In the genomic region with DNA sequence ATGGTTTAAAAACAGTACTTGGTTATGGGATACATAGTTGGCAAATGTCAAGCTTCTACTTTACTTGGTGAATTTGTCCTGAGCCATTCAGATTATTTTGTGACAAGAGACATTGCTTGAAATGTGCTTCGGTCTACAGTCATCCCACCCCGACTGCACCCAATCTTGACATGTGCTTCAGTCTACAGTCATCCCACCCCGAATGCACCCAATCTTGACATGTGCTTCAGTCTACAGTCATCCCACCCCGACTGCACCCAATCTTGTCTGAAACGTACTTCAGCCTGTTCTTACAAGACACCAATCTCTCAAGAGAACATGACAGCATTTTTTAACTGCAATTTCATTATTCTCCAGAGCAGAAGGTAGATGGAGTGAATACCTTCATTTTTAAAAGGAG, we compare ENCODE assay signal across 23 cellular contexts. TPM values are rescaled to one million over a fixed set of nuclear protein-coding genes. Genes with fewer than 3 reads are reported as not detected.
A peak's percentile ranks its signal among the peaks of the same experiment; 100 is the strongest.
DNase-seq lines count a peak whose midpoint lies in the region; ATAC-seq and TF ChIP-seq lines count a peak whose summit lies in the region.
"Had no signal": no experiment of that assay in that cellular context is flagged by ENCODE, and none has a peak within 500 bp of the region (broad histone marks: within the 10 kb centered on the region; RNA-seq: fewer than 3 reads in every experiment).

No MANE protein-coding gene starts in this region.

- intact Hi-C loops in activated naive CD4-positive, alpha-beta T cell treated with anti-CD3 and anti-CD28 coated beads for 36 hours (cut with micrococcal nuclease), result no loop called here
- intact Hi-C loops in natural killer cell (cut with micrococcal nuclease), result no loop called here

- peaks cover 78% of the 10 kb centered on the region for H3K4me1 Mint-ChIP-seq in activated naive CD4-positive, alpha-beta T cell treated with anti-CD3 and anti-CD28 coated beads for 36 hours (ENCODE audit: low read depth)
- peaks cover 91 to 93% (median 93%) of the 10 kb centered on the region in 3 donors for H3K4me1 Mint-ChIP-seq in T-cell
- H3K4me1 Mint-ChIP-seq in activated T-helper 17 cell treated with anti-CD3 and anti-CD28 coated beads, Interleukin-2, amount 50 U/mL, for 72 hours, result peaks cover 64% of the 10 kb centered on the region
- peaks cover 75 to 79% of the 10 kb centered on the region in 2 donors for H3K4me1 Mint-ChIP-seq in natural killer cell
- no peaks in the 10 kb centered on the region for H3K4me1 Mint-ChIP-seq in progenitor cell of endocrine pancreas (ENCODE audit: low read depth)
- H3K4me1 Mint-ChIP-seq: memory B cell, neural progenitor cell had no signal

- POLR2A ChIA-PET in T-cell (lab: Charles Lee), result interaction anchor here (0.6 to 1.0 kb wide), 3 partner anchors 44 to 49 kb away, joined by 3 to 8 read pairs (median 3); no protein-coding TSS in a partner anchor

- no peak overlapping the region for H3K4me3 Mint-ChIP-seq in activated naive CD4-positive, alpha-beta T cell treated with anti-CD3 and anti-CD28 coated beads for 36 hours
- peak overlapping the region in 1 of 3 donors; percentile 23 for H3K4me3 Mint-ChIP-seq in T-cell
- peak overlapping the region; percentile 88 for H3K4me3 Mint-ChIP-seq in activated T-helper 17 cell treated with anti-CD3 and anti-CD28 coated beads, Interleukin-2, amount 50 U/mL, for 72 hours
- H3K4me3 Mint-ChIP-seq in natural killer cell, result no peak overlapping the region
- H3K4me3 Mint-ChIP-seq in progenitor cell of endocrine pancreas (ENCODE audit: low read depth), result no peak overlapping the region
- H3K4me3 Mint-ChIP-seq: dendritic cell treated with granulocyte-macrophage colony-stimulating factor and Interleukin-4, amounts not matched to agents 40 ng/mL and 50 ng/mL, for 4 days; memory B cell; neural progenitor cell; WTC11 had no signal

- DNase-seq in activated naive CD4-positive, alpha-beta T cell treated with anti-CD3 and anti-CD28 coated beads for 36 hours, result peak; percentile 41
- DNase-seq in activated naive CD4-positive, alpha-beta T cell treated with anti-CD3 and anti-CD28 coated beads, Interleukin-2, amount 50 U/mL, for 16 hours, result no peak
- no peak for DNase-seq in T-cell
- no peak for DNase-seq in natural killer cell
- no peak for DNase-seq in progenitor cell of endocrine pancreas (ENCODE audit: low spot score, unreplicated experiment)
- no peak for DNase-seq in T1000 (lab: John Stamatoyannopoulos, UW)
- DNase-seq: Calu3, DND-41, foreskin fibroblast, GF-D8, H7, MM.1S, NCI-H1930, NCI-H2171 treated with DMSO at 0.1 percent for 48 hours, NCI-H510A had no signal

- CTCF ChIA-PET in activated naive CD4-positive, alpha-beta T cell treated with anti-CD3 and anti-CD28 coated beads for 36 hours (lab: Charles Lee), result interaction anchor here (0.8 to 2.5 kb wide), 4 partner anchors 8 to 87 kb away, joined by 3 to 8 read pairs (median 4); no protein-coding TSS in a partner anchor
- CTCF ChIA-PET in T-cell (lab: Charles Lee), result interaction anchor here in 1 of 2 donors (0.7 to 3.4 kb wide), 4 partner anchors 11 to 59 kb away, joined by 3 to 19 read pairs (median 4); no protein-coding TSS in a partner anchor

- H3K36me3 Mint-ChIP-seq in activated naive CD4-positive, alpha-beta T cell treated with anti-CD3 and anti-CD28 coated beads for 36 hours (ENCODE audit: low read depth), result peaks cover 12% of the 10 kb centered on the region
- H3K36me3 Mint-ChIP-seq in T-cell (peaks cover 38% of the 10 kb centered on the region), natural killer cell (no peaks in the 10 kb centered on the region), progenitor cell of endocrine pancreas (ENCODE audit: insufficient read depth) (no peaks in the 10 kb centered on the region)
- peaks cover 27% of the 10 kb centered on the region for H3K36me3 Mint-ChIP-seq in activated T-helper 17 cell treated with anti-CD3 and anti-CD28 coated beads, Interleukin-2, amount 50 U/mL, for 72 hours (ENCODE audit: low read depth)
- H3K36me3 Mint-ChIP-seq: memory B cell, neural progenitor cell, WTC11 had no signal

- no peak for ATAC-seq in T-cell (replicated peaks in 1 of 4)
- no peak for ATAC-seq in activated T-helper 17 cell treated with anti-CD3 and anti-CD28 coated beads, Interleukin-2, amount 50 U/mL, for 72 hours (replicated peaks)
- ATAC-seq in natural killer cell, result no peak
- no peak for ATAC-seq in HG03520 (IDR thresholded peaks at IDR 0.05; ENCODE audit: unreplicated experiment)
- ATAC-seq: left lobe of liver, WTC11 had no signal

- no peaks in the 10 kb centered on the region for H3K9me3 Mint-ChIP-seq in activated naive CD4-positive, alpha-beta T cell treated with anti-CD3 and anti-CD28 coated beads for 36 hours
- H3K9me3 Mint-ChIP-seq in T-cell (no peaks in the 10 kb centered on the region), natural killer cell (no peaks in the 10 kb centered on the region), progenitor cell of endocrine pancreas (ENCODE audit: low read depth) (no peaks in the 10 kb centered on the region)
- no peaks in the 10 kb centered on the region for H3K9me3 Mint-ChIP-seq in activated T-helper 17 cell treated with anti-CD3 and anti-CD28 coated beads, Interleukin-2, amount 50 U/mL, for 72 hours
- H3K9me3 Mint-ChIP-seq: dendritic cell treated with granulocyte-macrophage colony-stimulating factor and Interleukin-4, amounts not matched to agents 40 ng/mL and 50 ng/mL, for 4 days; memory B cell; neural progenitor cell; WTC11 had no signal

- H3K27ac Mint-ChIP-seq in activated naive CD4-positive, alpha-beta T cell treated with anti-CD3 and anti-CD28 coated beads for 36 hours, result peak overlapping the region; percentile 25
- peak overlapping the region; percentile 99 to 100 for H3K27ac Mint-ChIP-seq in T-cell
- peak overlapping the region; percentile 67 for H3K27ac Mint-ChIP-seq in activated T-helper 17 cell treated with anti-CD3 and anti-CD28 coated beads, Interleukin-2, amount 50 U/mL, for 72 hours
- peak overlapping the region; percentile 98 for H3K27ac Mint-ChIP-seq in natural killer cell
- H3K27ac Mint-ChIP-seq in progenitor cell of endocrine pancreas, result no peak overlapping the region
- H3K27ac Mint-ChIP-seq: dendritic cell treated with granulocyte-macrophage colony-stimulating factor and Interleukin-4, amounts not matched to agents 40 ng/mL and 50 ng/mL, for 4 days; memory B cell; neural progenitor cell; WTC11 had no signal

- H3K27me3 Mint-ChIP-seq in activated naive CD4-positive, alpha-beta T cell treated with anti-CD3 and anti-CD28 coated beads for 36 hours (ENCODE audit: low read depth), result no peaks in the 10 kb centered on the region
- H3K27me3 Mint-ChIP-seq in T-cell (no peaks in the 10 kb centered on the region), natural killer cell (ENCODE audit: low read depth in 2 of 2) (no peaks in the 10 kb centered on the region), progenitor cell of endocrine pancreas (peaks cover 15% of the 10 kb centered on the region)
- no peaks in the 10 kb centered on the region for H3K27me3 Mint-ChIP-seq in activated T-helper 17 cell treated with anti-CD3 and anti-CD28 coated beads, Interleukin-2, amount 50 U/mL, for 72 hours
- H3K27me3 Mint-ChIP-seq: dendritic cell treated with granulocyte-macrophage colony-stimulating factor and Interleukin-4, amounts not matched to agents 40 ng/mL and 50 ng/mL, for 4 days had no signal

- TF ChIP-seq CTCF in natural killer cell (IDR thresholded peaks at IDR 0.05) (no peak), progenitor cell of endocrine pancreas (IDR thresholded peaks at IDR 0.05; ENCODE audit: unreplicated experiment) (no peak)

RNA-seq across cellular contexts. Expression of gene PRKCQ, which starts 47.8 kb away (rescaled TPM):
- total RNA-seq in activated naive CD4-positive, alpha-beta T cell treated with anti-CD3 and anti-CD28 coated beads for 36 hours, result 10 to 100 TPM; 49.5 to 53.0 TPM
- total RNA-seq in T-cell (10 to 100 TPM; 60.3 to 67.4 (median 61.6) TPM), natural killer cell (10 to 100 TPM; 46.5 to 69.5 (median 61.3) TPM), progenitor cell of endocrine pancreas (5.6 and 6.1 TPM in 2 replicates)
- total RNA-seq in activated T-helper 17 cell treated with anti-CD3 and anti-CD28 coated beads, Interleukin-2, amount 50 U/mL, for 72 hours, result 10 to 100 TPM; 35.3 to 37.8 TPM
- total RNA-seq: RPMI7951 had no signal
